In the genomic region with DNA sequence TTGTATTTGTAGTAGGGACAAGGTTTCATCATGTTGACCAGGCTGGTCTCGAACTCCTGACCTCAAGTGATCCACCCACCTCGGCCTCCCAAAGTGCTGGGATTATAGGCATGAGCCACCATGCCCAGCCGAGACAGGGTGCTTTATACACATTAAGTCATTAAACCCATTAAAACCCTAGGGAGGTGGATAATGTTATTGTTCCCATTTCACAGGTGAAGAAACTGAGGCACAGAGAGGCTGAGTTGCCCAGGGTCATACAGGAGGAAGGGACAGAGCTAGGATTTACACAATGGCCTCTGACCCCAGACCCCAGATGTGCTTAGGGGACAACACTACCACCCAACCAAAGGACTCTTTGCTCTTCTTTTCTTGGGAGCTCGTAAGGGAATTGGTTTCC, we compare ENCODE assay signal across 1 cellular context.
TF ChIP-seq lines count a peak whose summit lies in the region.

No MANE protein-coding gene starts in this region.

TF ChIP-seq in IMR-90, 13 proteins besides CTCF, POLR2A, EP300 and RAD21:
- TF ChIP-seq BHLHE40 (IDR thresholded peaks at IDR 0.05; ENCODE audit: low read depth, low read length), result no peak
- TF ChIP-seq FOS (IDR thresholded peaks at IDR 0.05; ENCODE audit: low read depth, low read length), result no peak
- no peak for TF ChIP-seq RCOR1 (IDR thresholded peaks at IDR 0.05; ENCODE audit: insufficient replicate concordance, low read length)
- no peak for TF ChIP-seq SMC3 (IDR thresholded peaks at IDR 0.05; ENCODE audit: low read depth, low read length)
- no peak for TF ChIP-seq RFX5 (IDR thresholded peaks at IDR 0.05; ENCODE audit: low read depth, low read length)
- TF ChIP-seq USF2 (IDR thresholded peaks at IDR 0.05; ENCODE audit: low read depth, low read length), result no peak
- TF ChIP-seq MAZ (IDR thresholded peaks at IDR 0.05; ENCODE audit: borderline replicate concordance, low read depth, low read length), result no peak
- no peak for TF ChIP-seq MXI1 (IDR thresholded peaks at IDR 0.05; ENCODE audit: borderline replicate concordance, low read depth, low read length)
- no peak for TF ChIP-seq MAFK (IDR thresholded peaks at IDR 0.05; ENCODE audit: low read depth, low read length)
- no peak for TF ChIP-seq CHD1 (IDR thresholded peaks at IDR 0.05; ENCODE audit: low read depth, low read length)
- no peak for TF ChIP-seq NFE2L2 (IDR thresholded peaks at IDR 0.05; ENCODE audit: low read depth, low read length)
- TF ChIP-seq, protein P1, sequence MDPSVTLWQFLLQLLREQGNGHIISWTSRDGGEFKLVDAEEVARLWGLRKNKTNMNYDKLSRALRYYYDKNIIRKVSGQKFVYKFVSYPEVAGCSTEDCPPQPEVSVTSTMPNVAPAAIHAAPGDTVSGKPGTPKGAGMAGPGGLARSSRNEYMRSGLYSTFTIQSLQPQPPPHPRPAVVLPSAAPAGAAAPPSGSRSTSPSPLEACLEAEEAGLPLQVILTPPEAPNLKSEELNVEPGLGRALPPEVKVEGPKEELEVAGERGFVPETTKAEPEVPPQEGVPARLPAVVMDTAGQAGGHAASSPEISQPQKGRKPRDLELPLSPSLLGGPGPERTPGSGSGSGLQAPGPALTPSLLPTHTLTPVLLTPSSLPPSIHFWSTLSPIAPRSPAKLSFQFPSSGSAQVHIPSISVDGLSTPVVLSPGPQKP (IDR thresholded peaks at IDR 0.05; ENCODE audit: borderline replicate concordance, low read depth, low read length), result no peak
- TF ChIP-seq CEBPB (IDR thresholded peaks at IDR 0.05; ENCODE audit: low read depth, low read length), result no peak
